Comparison of ENCODE assay signal across 8 cellular contexts in genomic region chr11:14973621-14974020, GRCh38. TPM values are rescaled to one million over a fixed set of nuclear protein-coding genes. Genes with fewer than 3 reads are reported as not detected.
DNase-seq lines count a peak whose midpoint lies in the region; ATAC-seq and TF ChIP-seq lines count a peak whose summit lies in the region.

No MANE protein-coding gene starts in this region.

- H3K36me3 Mint-ChIP-seq in Calu3 (ENCODE audit: insufficient read depth, unreplicated experiment) (no peaks in the 10 kb centered on the region), glutamatergic neuron (ENCODE audit: unreplicated experiment) (no peaks in the 10 kb centered on the region)
- H3K36me3 Mint-ChIP-seq in activated CD8-positive, alpha-beta T cell treated with anti-CD3 and anti-CD28 coated beads for 36 hours (ENCODE audit: low read depth), result no peaks in the 10 kb centered on the region

- ATAC-seq in activated CD8-positive, alpha-beta T cell treated with anti-CD3 and anti-CD28 coated beads for 36 hours, result peak; percentile 35

- H3K4me3 ChIP-seq in H7 (ENCODE audit: insufficient read depth, low read depth, low read length) (peak overlapping the region; percentile 14; the same call in 1 of the 2 replicates), spleen (peak overlapping the region in 7 of 8 donors; percentile 23 to 64 (median 32))

- DNase-seq in Calu3 (peak; percentile 19), H7 (peak; percentile 66), glutamatergic neuron (peak; percentile 62), spleen (peak; percentile 77), NCI-H1048 (lab: John Stamatoyannopoulos, UW) (no peak), NCI-H1930 (lab: John Stamatoyannopoulos, UW) (no peak), NCI-H1694 treated with DMSO at 0.1 percent for 48 hours (lab: John Stamatoyannopoulos, UW) (no peak)
- peak; percentile 60 for DNase-seq in activated CD8-positive, alpha-beta T cell treated with anti-CD3 and anti-CD28 coated beads for 36 hours

- WGBS in spleen, 5 donors, result 0 to 2% (median 1%) methylated on average over 8 to 31 of the region's 31 CpGs

- H3K27me3 ChIP-seq in H7 (ENCODE audit: control insufficient read depth, insufficient read depth, low read length) (peaks cover 73% of the 10 kb centered on the region), spleen (replicated peaks in 1 of 7) (peaks cover 2 to 94% (median 76%) of the 10 kb centered on the region in 7 donors)

- H3K9me3 ChIP-seq in spleen, result no peaks in the 10 kb centered on the region

- BruUV-seq in Calu3 (replicated peaks; lab: Mats Ljungman, UMichigan), result no TSS peak

- no peak overlapping the region for H3K27ac ChIP-seq in spleen

- POLR2A ChIA-PET in activated CD8-positive, alpha-beta T cell treated with anti-CD3 and anti-CD28 coated beads for 36 hours (lab: Charles Lee), result interaction anchor here (1.1 to 1.5 kb wide), 2 partner anchors 11 to 474 kb away, joined by 3 to 4 read pairs; partner anchors contain the start of gene COPB1

- intact Hi-C loops in Calu3 (cut with micrococcal nuclease; ENCODE audit: unreplicated experiment), result loop anchor here (2.0 to 5.0 kb wide), 4 partner anchors 34 to 239 kb away; no protein-coding TSS in a partner anchor
- intact Hi-C loops in activated CD8-positive, alpha-beta T cell treated with anti-CD3 and anti-CD28 coated beads for 36 hours (cut with micrococcal nuclease), result loop anchor here (5.0 kb wide), 2 partner anchors 34 to 66 kb away; no protein-coding TSS in a partner anchor
- intact Hi-C loops in spleen (cut with DNase I; ENCODE audit: low total_unique reads), result no loop called here

- peaks cover 10% of the 10 kb centered on the region for H3K4me1 Mint-ChIP-seq in Calu3 (ENCODE audit: low read depth, unreplicated experiment)
- peaks cover 34% of the 10 kb centered on the region for H3K4me1 Mint-ChIP-seq in activated CD8-positive, alpha-beta T cell treated with anti-CD3 and anti-CD28 coated beads for 36 hours (ENCODE audit: low read depth)
- H3K4me1 Mint-ChIP-seq in glutamatergic neuron (ENCODE audit: low read depth, unreplicated experiment), result peaks cover 8% of the 10 kb centered on the region

- H3K27me3 Mint-ChIP-seq in Calu3 (ENCODE audit: unreplicated experiment) (peaks cover 95% of the 10 kb centered on the region), glutamatergic neuron (ENCODE audit: unreplicated experiment) (peaks cover 28% of the 10 kb centered on the region)
- H3K27me3 Mint-ChIP-seq in activated CD8-positive, alpha-beta T cell treated with anti-CD3 and anti-CD28 coated beads for 36 hours, result peaks cover 69% of the 10 kb centered on the region

- CTCF ChIA-PET in Calu3 (lab: Charles Lee), result interaction anchor here (0.7 to 3.1 kb wide), 2 partner anchors 65 to 102 kb away, joined by 3 to 23 read pairs; partner anchors contain the start of gene CALCB
- CTCF ChIA-PET in activated CD8-positive, alpha-beta T cell treated with anti-CD3 and anti-CD28 coated beads for 36 hours (lab: Charles Lee), result interaction anchor here (0.9 to 5.4 kb wide), 26 partner anchors 8 to 395 kb away, joined by 3 to 114 read pairs (median 6); partner anchors contain the start of gene CALCB

- no peak for TF ChIP-seq POLR2A in spleen (IDR thresholded peaks at IDR 0.05)

- peaks cover 11 to 44% (median 33%) of the 10 kb centered on the region in 6 donors for H3K4me1 ChIP-seq in spleen

- no peaks in the 10 kb centered on the region for H3K36me3 ChIP-seq in H7 (replicated peaks; ENCODE audit: control insufficient read depth, insufficient read depth, low read length)
- no peaks in the 10 kb centered on the region for H3K36me3 ChIP-seq in spleen

- H3K9me3 Mint-ChIP-seq in Calu3 (ENCODE audit: low read depth, unreplicated experiment) (no peaks in the 10 kb centered on the region), glutamatergic neuron (ENCODE audit: unreplicated experiment) (no peaks in the 10 kb centered on the region)
- no peaks in the 10 kb centered on the region for H3K9me3 Mint-ChIP-seq in activated CD8-positive, alpha-beta T cell treated with anti-CD3 and anti-CD28 coated beads for 36 hours

- H3K4me3 Mint-ChIP-seq in Calu3 (ENCODE audit: low read depth, unreplicated experiment) (peak overlapping the region; percentile 50), glutamatergic neuron (ENCODE audit: unreplicated experiment) (peak overlapping the region; percentile 83)
- H3K4me3 Mint-ChIP-seq in activated CD8-positive, alpha-beta T cell treated with anti-CD3 and anti-CD28 coated beads for 36 hours, result peak overlapping the region; percentile 67

- TF ChIP-seq CTCF in Calu3 (IDR thresholded peaks at IDR 0.05; ENCODE audit: unreplicated experiment), result no peak
- no peak for TF ChIP-seq CTCF in activated CD8-positive, alpha-beta T cell treated with anti-CD3 and anti-CD28 coated beads for 36 hours (IDR thresholded peaks at IDR 0.05)
- TF ChIP-seq CTCF in glutamatergic neuron (IDR thresholded peaks at IDR 0.05; ENCODE audit: partially characterized antibody, unreplicated experiment), result no peak
- TF ChIP-seq CTCF in spleen (IDR thresholded peaks at IDR 0.05 in 8 of 11, conservative IDR thresholded peaks at IDR 0.05 in 3 of 11), result no peak

- H3K27ac Mint-ChIP-seq in Calu3 (ENCODE audit: unreplicated experiment), result no peak overlapping the region
- no peak overlapping the region for H3K27ac Mint-ChIP-seq in activated CD8-positive, alpha-beta T cell treated with anti-CD3 and anti-CD28 coated beads for 36 hours
- H3K27ac Mint-ChIP-seq in glutamatergic neuron (ENCODE audit: unreplicated experiment), result no peak overlapping the region

RNA-seq across cellular contexts. Expression of gene CALCA, which starts 1.5 kb away (rescaled TPM):
- total RNA-seq in Calu3 (2022) (1.2 TPM in 1 of 2 replicates, not detected in the other), glutamatergic neuron (ENCODE audit: unreplicated experiment) (not detected), spleen (1 to 10 TPM in 3 of 7 donors, under 1 TPM in 1, not detected in 3; 0.57 to 5.4 (median 1.4) TPM)
- total RNA-seq in H7 (2014; rRNA removed; shearing (Covaris generic)), result 0.76 and 1.1 TPM in 2 replicates
- not detected for total RNA-seq in activated CD8-positive, alpha-beta T cell treated with anti-CD3 and anti-CD28 coated beads for 36 hours
- polyA plus RNA-seq in spleen, result 1 to 10 TPM in 1 of 3 donors, under 1 TPM in 2; 0.26 to 2.2 (median 0.42) TPM

Comparison
In these comparisons a context has a peak if more than half of its experiments do, and no peak if none do; other contexts are left out.
1. DNase-seq: peak in Calu3 (single experiment), H7 (single experiment), activated CD8-positive, alpha-beta T cell treated with anti-CD3 and anti-CD28 coated beads for 36 hours (single experiment), glutamatergic neuron (single experiment) and spleen (single experiment); none in NCI-H1048 (single experiment), NCI-H1930 (0 of 2) and NCI-H1694 treated with DMSO at 0.1 percent for 48 hours (single experiment).
2. Peak in every context shown above with its lines, with median percentiles within 50 percentile points of each other: H3K4me3 Mint-ChIP-seq.